ENCODE assay signal across 28 cellular contexts in genomic region chr10:66587680-66588050, GRCh38.
"Had no signal": no experiment of that assay in that cellular context is flagged by ENCODE, and none has a peak within 500 bp of the region (broad histone marks: within the 10 kb centered on the region; RNA-seq: fewer than 3 reads in every experiment).

No MANE protein-coding gene starts in this region.

- H3K4me3 ChIP-seq: ovary, psoas muscle, right lobe of liver, sigmoid colon, stomach, suprapubic skin, testis, tibial artery, transverse colon, upper lobe of right lung, uterus had no signal

- H3K27me3 ChIP-seq: ovary, right lobe of liver, sigmoid colon, stomach, suprapubic skin, testis, tibial artery, transverse colon, upper lobe of right lung, uterus had no signal

- DNase-seq: naive thymus-derived CD4-positive, alpha-beta T cell; natural killer cell; occipital lobe; ovary; right cardiac atrium; right lobe of liver; sigmoid colon; small intestine; stimulated activated CD4-positive, alpha-beta T cell treated with anti-CD3 and anti-CD28 coated beads, Interleukin-15, amount 100 ng/mL, for 24 hours; stimulated activated CD4-positive, alpha-beta T cell treated with anti-CD3 and anti-CD28 coated beads, Interleukin-2, amount 100 ng/mL, for 24 hours; stimulated activated CD4-positive, alpha-beta T cell treated with anti-CD3 and anti-CD28 coated beads, Interleukin-2, amount 100 ng/mL, for 48 hours; stimulated activated CD4-positive, alpha-beta T cell treated with anti-CD3 and anti-CD28 coated beads, Interleukin-4, amount 100 ng/mL, for 24 hours; stimulated activated naive B cell treated with anti-CD40 and anti-IgM and Interleukin-4, amounts not matched to agents 10 μg/mL and 1 μg/mL and 100 μg/mL, for 72 hours; stimulated activated naive CD4-positive, alpha-beta T cell treated with Interleukin-2 at 50 U/mL for 16 hours; stomach; testis; tibial artery; transverse colon; upper lobe of right lung; uterus had no signal

- H3K4me3 Mint-ChIP-seq: naive thymus-derived CD4-positive, alpha-beta T cell; natural killer cell; nephron; stimulated activated effector memory CD8-positive, alpha-beta T cell treated with anti-CD3 and anti-CD28 coated beads, Interleukin-12 subunit alpha, Interleukin-12 subunit beta, amount 100 ng/mL, for 72 hours; stimulated activated naive B cell treated with anti-CD40 and anti-IgM and Interleukin-4, amounts not matched to agents 10 μg/mL and 1 μg/mL and 100 μg/mL, for 72 hours; stimulated activated naive CD8-positive, alpha-beta T cell treated with anti-CD3 and anti-CD28 coated beads, Interleukin-15, Interleukin-2, amounts not matched to agents 100 ng/mL and 50 ng/mL, for 24 hours; type B pancreatic cell had no signal

- H3K4me1 Mint-ChIP-seq: naive thymus-derived CD4-positive, alpha-beta T cell; natural killer cell; stimulated activated effector memory CD8-positive, alpha-beta T cell treated with anti-CD3 and anti-CD28 coated beads, Interleukin-12 subunit alpha, Interleukin-12 subunit beta, amount 100 ng/mL, for 72 hours; stimulated activated naive B cell treated with anti-CD40 and anti-IgM and Interleukin-4, amounts not matched to agents 10 μg/mL and 1 μg/mL and 100 μg/mL, for 72 hours had no signal

- H3K36me3 Mint-ChIP-seq: naive thymus-derived CD4-positive, alpha-beta T cell; natural killer cell; stimulated activated effector memory CD8-positive, alpha-beta T cell treated with anti-CD3 and anti-CD28 coated beads, Interleukin-12 subunit alpha, Interleukin-12 subunit beta, amount 100 ng/mL, for 72 hours; stimulated activated naive B cell treated with anti-CD40 and anti-IgM and Interleukin-4, amounts not matched to agents 10 μg/mL and 1 μg/mL and 100 μg/mL, for 72 hours; type B pancreatic cell had no signal

- H3K27ac ChIP-seq: ovary, parathyroid adenoma, psoas muscle, right lobe of liver, sigmoid colon, stomach, suprapubic skin, testis, tibial artery, transverse colon, upper lobe of right lung, uterus had no signal

- H3K27me3 Mint-ChIP-seq: progenitor cell of endocrine pancreas; stimulated activated naive B cell treated with anti-CD40 and anti-IgM and Interleukin-4, amounts not matched to agents 10 μg/mL and 1 μg/mL and 100 μg/mL, for 72 hours; stimulated activated naive CD8-positive, alpha-beta T cell treated with anti-CD3 and anti-CD28 coated beads, Interleukin-15, Interleukin-2, amounts not matched to agents 100 ng/mL and 50 ng/mL, for 24 hours; type B pancreatic cell had no signal

- H3K27ac Mint-ChIP-seq: naive thymus-derived CD4-positive, alpha-beta T cell; natural killer cell; nephron; progenitor cell of endocrine pancreas; stimulated activated effector memory CD8-positive, alpha-beta T cell treated with anti-CD3 and anti-CD28 coated beads, Interleukin-12 subunit alpha, Interleukin-12 subunit beta, amount 100 ng/mL, for 72 hours; stimulated activated naive B cell treated with anti-CD40 and anti-IgM and Interleukin-4, amounts not matched to agents 10 μg/mL and 1 μg/mL and 100 μg/mL, for 72 hours; stimulated activated naive CD8-positive, alpha-beta T cell treated with anti-CD3 and anti-CD28 coated beads, Interleukin-15, Interleukin-2, amounts not matched to agents 100 ng/mL and 50 ng/mL, for 24 hours; type B pancreatic cell had no signal

- H3K9me3 ChIP-seq: ovary, psoas muscle, right lobe of liver, sigmoid colon, stomach, suprapubic skin, testis, tibial artery, transverse colon, upper lobe of right lung, uterus had no signal

- H3K36me3 ChIP-seq: ovary, right lobe of liver, sigmoid colon, stomach, suprapubic skin, tibial artery, transverse colon, upper lobe of right lung, uterus had no signal

- H3K4me1 ChIP-seq: parathyroid adenoma, psoas muscle, right lobe of liver, sigmoid colon, stomach, suprapubic skin, testis, tibial artery, transverse colon, upper lobe of right lung, uterus had no signal

- H3K9me3 Mint-ChIP-seq: stimulated activated naive CD8-positive, alpha-beta T cell treated with anti-CD3 and anti-CD28 coated beads, Interleukin-15, Interleukin-2, amounts not matched to agents 100 ng/mL and 50 ng/mL, for 24 hours; type B pancreatic cell had no signal

- ATAC-seq: naive thymus-derived CD4-positive, alpha-beta T cell; natural killer cell; psoas muscle; right lobe of liver had no signal

- H3K79me2 ChIP-seq: parathyroid adenoma had no signal

- H2AFZ ChIP-seq: parathyroid adenoma had no signal

- H3K9ac ChIP-seq: parathyroid adenoma had no signal
